16 cellular contexts compared by ENCODE assay signal in the genomic region with DNA sequence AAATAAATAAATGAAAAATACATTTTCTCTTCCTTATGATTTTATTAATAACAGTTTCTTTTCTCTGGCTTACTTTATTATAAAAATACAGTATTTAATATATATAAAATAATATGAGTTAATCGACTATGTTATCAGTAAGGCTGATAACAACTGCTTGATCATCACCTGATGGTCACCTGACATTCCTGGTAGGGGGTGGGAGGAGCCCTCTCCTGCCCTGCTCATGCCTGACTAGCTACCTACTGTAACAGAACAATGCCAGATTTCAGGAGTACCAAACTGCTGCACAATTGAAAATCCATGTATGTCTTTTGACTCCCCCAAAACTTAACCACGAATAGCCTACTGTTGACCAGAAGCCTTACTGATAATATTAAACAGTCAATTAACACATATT. TPM values are rescaled to one million over a fixed set of nuclear protein-coding genes. Genes with fewer than 3 reads are reported as not detected.
DNase-seq lines count a peak whose midpoint lies in the region; ATAC-seq, FAIRE-seq and TF ChIP-seq lines count a peak whose summit lies in the region.
"Had no signal": no experiment of that assay in that cellular context is flagged by ENCODE, and none has a peak within 500 bp of the region (broad histone marks: within the 10 kb centered on the region; RNA-seq: fewer than 3 reads in every experiment).

No MANE protein-coding gene starts in this region.

- CTCF ChIA-PET in HepG2 (lab: Yijun Ruan, JAX; ENCODE audit: low intra/inter-chr PET ratio, low total read pairs) = no interaction called here

- H3K4me3 ChIP-seq in right lobe of liver = no peak overlapping the region
- no peak overlapping the region for H3K4me3 ChIP-seq in HepG2 (replicated peaks in 1 of 3; ENCODE audit: insufficient read depth in 1 of 3, low read depth in 2 of 3, low read length in 3 of 3)
- peak overlapping the region; percentile 90 for H3K4me3 ChIP-seq in OCI-LY1 (ENCODE audit: low read depth, low read length, poor library complexity, severe bottlenecking)
- no peak overlapping the region for H3K4me3 ChIP-seq in lower leg skin (ENCODE audit: low read depth, poor library complexity, severe bottlenecking)

- intact Hi-C loops in right lobe of liver (cut with DNase I) = no loop called here
- intact Hi-C loops in HepG2 (cut with micrococcal nuclease; ENCODE audit: unreplicated experiment) = no loop called here
- intact Hi-C loops in dendritic cell treated with granulocyte-macrophage colony-stimulating factor and Interleukin-4, amounts not matched to agents 40 ng/mL and 50 ng/mL, for 4 days (cut with micrococcal nuclease) = loop anchor here (5.0 kb wide), 2 partner anchors 60 to 120 kb away; no protein-coding TSS in a partner anchor
- intact Hi-C loops in lower leg skin (cut with DNase I; ENCODE audit: low total_unique reads) = no loop called here

- no peak for TF ChIP-seq POLR2A in right lobe of liver (IDR thresholded peaks at IDR 0.05)
- TF ChIP-seq POLR2A in HepG2 (IDR thresholded peaks at IDR 0.05; ENCODE audit: insufficient read depth in 1 of 2, low read depth in 2 of 2, low read length in 2 of 2) = no peak
- TF ChIP-seq POLR2A in lower leg skin (IDR thresholded peaks at IDR 0.05) = no peak

- no peak for DNase-seq in right lobe of liver
- no peak for DNase-seq in HepG2 (ENCODE audit: low spot score)
- no peak for DNase-seq in lower leg skin (ENCODE audit: low spot score in 2 of 2)
- DNase-seq: DMS153, hypothalamus, left cardiac atrium, NCI-H187 treated with DMSO at 0.1 percent for 48 hours, substantia nigra had no signal

- H3K27ac ChIP-seq in right lobe of liver (peak overlapping the region in 2 of 3 donors; percentile 96), HepG2 (ENCODE audit: extremely low read length, insufficient read depth, low read length) (no peak overlapping the region), OCI-LY1 (ENCODE audit: low read depth, low read length, poor library complexity, severe bottlenecking) (peak overlapping the region; percentile 96)

- WGBS in right lobe of liver (ENCODE audit: insufficient coverage, low coverage, low lambda C conversion rate, missing lambda C conversion rate) = 18% methylated on average over 2 of the region's 2 CpGs
- WGBS in HepG2 (ENCODE audit: low lambda C conversion rate) = 3% methylated on average over 2 of the region's 2 CpGs
- WGBS in lower leg skin, 2 donors = 74 to 82% methylated on average over 2 of the region's 2 CpGs

- H3K27me3 Mint-ChIP-seq in dendritic cell treated with granulocyte-macrophage colony-stimulating factor and Interleukin-4, amounts not matched to agents 40 ng/mL and 50 ng/mL, for 4 days = no peaks in the 10 kb centered on the region
- H3K27me3 Mint-ChIP-seq in stimulated activated naive CD8-positive, alpha-beta T cell treated with anti-CD3 and anti-CD28 coated beads, Interleukin-15, Interleukin-2, amounts not matched to agents 100 ng/mL and 50 ng/mL, for 24 hours = no peaks in the 10 kb centered on the region

- H4K20me1 ChIP-seq in HepG2 (ENCODE audit: insufficient read depth, low read length) (no peaks in the 10 kb centered on the region), OCI-LY1 (ENCODE audit: insufficient read depth, low read length) (no peaks in the 10 kb centered on the region)

- H3K36me3 ChIP-seq in right lobe of liver = no peaks in the 10 kb centered on the region
- H3K36me3 ChIP-seq in HepG2 (replicated peaks in 1 of 2; ENCODE audit: control insufficient read depth in 1 of 2, insufficient read depth in 2 of 2, low read length in 2 of 2) = no peaks in the 10 kb centered on the region
- H3K36me3 ChIP-seq in OCI-LY1 (ENCODE audit: insufficient read depth, low read length) = peaks cover 25% of the 10 kb centered on the region

- H3K9me3 ChIP-seq in right lobe of liver (no peaks in the 10 kb centered on the region), HepG2 (ENCODE audit: low read length) (0 out of 2 replicates have a peak, but pooled peaks cover 4% of the 10 kb centered on the region), OCI-LY1 (ENCODE audit: low read length) (no peaks in the 10 kb centered on the region)

- H3K9me2 ChIP-seq in OCI-LY1 (ENCODE audit: low read depth, low read length) = no peaks in the 10 kb centered on the region

- peaks cover 0 to 33% (median 9%) of the 10 kb centered on the region in 4 donors for H3K4me1 ChIP-seq in right lobe of liver
- no peaks in the 10 kb centered on the region for H3K4me1 ChIP-seq in HepG2 (ENCODE audit: insufficient read depth, low read length)
- peaks cover 33% of the 10 kb centered on the region for H3K4me1 ChIP-seq in OCI-LY1 (ENCODE audit: insufficient read depth, low read length, severe bottlenecking)

- H2AFZ ChIP-seq in HepG2 (ENCODE audit: low read length) (no peak overlapping the region), OCI-LY1 (ENCODE audit: low read length) (no peak overlapping the region)

- H3K4me2 ChIP-seq in HepG2 (ENCODE audit: low read depth, low read length) (no peak overlapping the region), OCI-LY1 (ENCODE audit: low read length) (peak overlapping the region; percentile 94)

- ATAC-seq in right lobe of liver (no peak), HepG2 (no peak), HG03378 (IDR thresholded peaks at IDR 0.05; ENCODE audit: unreplicated experiment) (no peak), GM21576 (IDR thresholded peaks at IDR 0.05; ENCODE audit: unreplicated experiment) (no peak)

- H3K79me2 ChIP-seq in HepG2 (ENCODE audit: insufficient read depth, low read length) (no peaks in the 10 kb centered on the region), OCI-LY1 (ENCODE audit: insufficient read depth, low read length) (peaks cover 37% of the 10 kb centered on the region)

- TF ChIP-seq RAD21 in HepG2 (CRISPR knock-in tag; IDR thresholded peaks at IDR 0.05) = no peak

- POLR2A ChIA-PET in HepG2 (lab: Yijun Ruan, JAX) = no interaction called here

- H3K4me3 Mint-ChIP-seq in dendritic cell treated with granulocyte-macrophage colony-stimulating factor and Interleukin-4, amounts not matched to agents 40 ng/mL and 50 ng/mL, for 4 days = no peak overlapping the region
- H3K4me3 Mint-ChIP-seq in stimulated activated naive CD8-positive, alpha-beta T cell treated with anti-CD3 and anti-CD28 coated beads, Interleukin-15, Interleukin-2, amounts not matched to agents 100 ng/mL and 50 ng/mL, for 24 hours = peak overlapping the region; percentile 47

- peaks cover 48% of the 10 kb centered on the region for H3K4me1 Mint-ChIP-seq in dendritic cell treated with granulocyte-macrophage colony-stimulating factor and Interleukin-4, amounts not matched to agents 40 ng/mL and 50 ng/mL, for 4 days (ENCODE audit: low read depth)
- peaks cover 47% of the 10 kb centered on the region for H3K4me1 Mint-ChIP-seq in stimulated activated naive CD8-positive, alpha-beta T cell treated with anti-CD3 and anti-CD28 coated beads, Interleukin-15, Interleukin-2, amounts not matched to agents 100 ng/mL and 50 ng/mL, for 24 hours (ENCODE audit: low read depth)

- H3K27ac Mint-ChIP-seq in dendritic cell treated with granulocyte-macrophage colony-stimulating factor and Interleukin-4, amounts not matched to agents 40 ng/mL and 50 ng/mL, for 4 days = peak overlapping the region; percentile 97
- peak overlapping the region; percentile 69 for H3K27ac Mint-ChIP-seq in stimulated activated naive CD8-positive, alpha-beta T cell treated with anti-CD3 and anti-CD28 coated beads, Interleukin-15, Interleukin-2, amounts not matched to agents 100 ng/mL and 50 ng/mL, for 24 hours

- TF ChIP-seq EP300 in HepG2 (IDR thresholded peaks at IDR 0.05; ENCODE audit: low read depth in 2 of 2, low read length in 2 of 2) (no peak), HepG2 (CRISPR knock-in tag; IDR thresholded peaks at IDR 0.05; ENCODE audit: borderline replicate concordance) (no peak)

- H3F3A ChIP-seq in OCI-LY1 (ENCODE audit: insufficient read depth, low read length) = peaks cover 6% of the 10 kb centered on the region; the same call in 1 of the 2 replicates

- in situ Hi-C loops in HepG2 (cut with HindIII; ENCODE audit: extremely low pct_ligation_motif_present, low pct_unique_long_range_greater_than_20kb) = no loop called here

- H3K36me3 Mint-ChIP-seq in dendritic cell treated with granulocyte-macrophage colony-stimulating factor and Interleukin-4, amounts not matched to agents 40 ng/mL and 50 ng/mL, for 4 days (ENCODE audit: low read depth) = peaks cover 27% of the 10 kb centered on the region
- H3K36me3 Mint-ChIP-seq in stimulated activated naive CD8-positive, alpha-beta T cell treated with anti-CD3 and anti-CD28 coated beads, Interleukin-15, Interleukin-2, amounts not matched to agents 100 ng/mL and 50 ng/mL, for 24 hours (ENCODE audit: low read depth) = peaks cover 7% of the 10 kb centered on the region

- no peaks in the 10 kb centered on the region for H3K27me3 ChIP-seq in right lobe of liver
- peaks cover 2 to 20% of the 10 kb centered on the region in 2 experiments; a peak in 4 of 5 replicates for H3K27me3 ChIP-seq in HepG2 (ENCODE audit: control insufficient read depth in 1 of 2, insufficient read depth in 2 of 2, low read length in 2 of 2)
- no peaks in the 10 kb centered on the region for H3K27me3 ChIP-seq in OCI-LY1 (ENCODE audit: insufficient read depth, low read length)

- TF ChIP-seq CTCF in right lobe of liver (IDR thresholded peaks at IDR 0.05) = no peak
- TF ChIP-seq CTCF in HepG2 (CRISPR knock-in tag; IDR thresholded peaks at IDR 0.05) = no peak
- no peak for TF ChIP-seq CTCF in OCI-LY1 (IDR thresholded peaks at IDR 0.05; ENCODE audit: low read length)
- no peak for TF ChIP-seq CTCF in lower leg skin (IDR thresholded peaks at IDR 0.05)

- no TSS peak for BruUV-seq in HepG2 (replicated peaks; lab: Mats Ljungman, UMichigan)

- H3K9ac ChIP-seq in HepG2 (ENCODE audit: insufficient read depth, low read depth, low read length) (no peak overlapping the region), OCI-LY1 (ENCODE audit: low read length) (peak overlapping the region; percentile 96)

- H3K9me3 Mint-ChIP-seq in dendritic cell treated with granulocyte-macrophage colony-stimulating factor and Interleukin-4, amounts not matched to agents 40 ng/mL and 50 ng/mL, for 4 days = no peaks in the 10 kb centered on the region
- no peaks in the 10 kb centered on the region for H3K9me3 Mint-ChIP-seq in stimulated activated naive CD8-positive, alpha-beta T cell treated with anti-CD3 and anti-CD28 coated beads, Interleukin-15, Interleukin-2, amounts not matched to agents 100 ng/mL and 50 ng/mL, for 24 hours

- FAIRE-seq in HepG2 (lab: Jason Lieb, UNC) = no peak

RNA-seq across cellular contexts. Expression of a gene that starts 1.3 kb away (rescaled TPM):
- 10 to 100 TPM; 13.0 to 50.7 (median 16.5) TPM for total RNA-seq in right lobe of liver
- not detected in 2 replicates for total RNA-seq in HepG2 (2016; rRNA removed; fragmentation: Illumina TruSeq; extraction: Trizol)
- total RNA-seq in HepG2 (2016; cell fraction: cytosol; rRNA removed; fragmentation: Illumina TruSeq; extraction: Trizol; ENCODE audit: low read depth) = not detected in 2 replicates
- not detected in 2 replicates for total RNA-seq in HepG2 (2016; cell fraction: insoluble cytoplasmic fraction; rRNA removed; fragmentation: Illumina TruSeq; extraction: Trizol)
- total RNA-seq in HepG2 (2016; cell fraction: membrane; rRNA removed; fragmentation: Illumina TruSeq; extraction: Trizol) = not detected in 2 replicates
- not detected in 2 replicates for total RNA-seq in HepG2 (2016; cell fraction: nucleus; rRNA removed; fragmentation: Illumina TruSeq; extraction: Trizol)
- polyA plus RNA-seq in HepG2 (2011; rRNA removed) = 0.08 TPM in 1 of 2 replicates, not detected in the other
- not detected in 2 replicates for polyA plus RNA-seq in HepG2 (2011; cell fraction: cytosol; rRNA removed)
- polyA plus RNA-seq in HepG2 (2011; cell fraction: nucleus; rRNA removed) = not detected in 2 replicates
- polyA plus RNA-seq in HepG2 (2012) = not detected in 2 replicates
- polyA plus RNA-seq in HepG2 (2016; cell fraction: cytosol; fragmentation: Illumina TruSeq; extraction: Trizol; ENCODE audit: low read depth) = not detected in 2 replicates
- not detected in 2 replicates for polyA plus RNA-seq in HepG2 (2016; cell fraction: insoluble cytoplasmic fraction; fragmentation: Illumina TruSeq; extraction: Trizol; ENCODE audit: low read depth)
- not detected in 2 replicates for polyA plus RNA-seq in HepG2 (2016; cell fraction: membrane; fragmentation: Illumina TruSeq; extraction: Trizol; ENCODE audit: low read depth)
- polyA plus RNA-seq in HepG2 (2016; cell fraction: nucleus; fragmentation: Illumina TruSeq; extraction: Trizol; ENCODE audit: insufficient read depth, low read depth) = not detected in 2 replicates
- polyA minus RNA-seq in HepG2 (2011; rRNA and poly(A)+ RNA removed; ENCODE audit: low replicate concordance) = 0.05 TPM in 1 of 2 replicates, not detected in the other
- not detected in 2 replicates for polyA minus RNA-seq in HepG2 (2011; cell fraction: cytosol; rRNA and poly(A)+ RNA removed)
- not detected in 2 replicates for polyA minus RNA-seq in HepG2 (2011; cell fraction: nucleus; rRNA and poly(A)+ RNA removed)
- total RNA-seq in lower leg skin = 1 to 10 TPM in 3 of 4 donors, under 1 TPM in 1; 0.34 to 3.0 (median 2.3) TPM
- total RNA-seq: H4, NCI-H460, pulmonary artery endothelial cell had no signal
